Comparison of ENCODE assay signal across 11 cellular contexts in the genomic region with DNA sequence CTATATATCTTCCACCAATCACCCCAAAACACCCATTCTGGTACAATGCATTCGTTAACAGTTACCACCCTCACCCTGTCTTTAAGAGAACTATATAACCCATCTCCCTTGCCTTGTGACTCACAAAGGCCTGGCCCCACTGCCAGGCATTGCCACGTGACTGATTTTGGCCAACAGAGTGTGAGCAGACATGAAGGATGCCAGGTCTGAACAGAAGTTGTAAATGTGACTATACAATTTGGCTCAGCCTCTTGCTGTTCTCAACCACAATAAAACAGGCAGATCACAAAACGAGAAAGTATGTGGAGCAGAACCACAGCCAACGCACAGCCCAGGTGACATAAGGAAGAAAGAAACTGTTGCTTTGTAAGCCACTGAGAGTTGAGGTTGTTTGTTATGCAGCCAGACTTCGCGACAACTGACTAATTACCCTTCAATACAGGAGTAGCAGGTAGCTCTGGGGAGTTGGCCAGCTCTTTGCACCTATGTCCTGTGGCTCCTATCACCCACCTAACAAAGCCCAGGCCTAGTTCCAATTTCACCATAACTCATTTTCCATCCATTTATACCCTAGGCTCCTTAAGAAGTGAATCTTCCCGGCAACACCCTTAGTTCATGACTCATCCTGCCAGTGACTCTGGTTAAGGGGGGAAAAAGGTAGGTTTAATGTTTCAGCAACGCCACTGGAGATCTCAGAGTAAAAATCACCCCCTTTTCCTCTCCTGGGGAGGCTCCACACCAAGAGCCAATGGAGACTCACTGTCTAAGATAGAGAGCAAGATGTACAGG. TPM values are rescaled to one million over a fixed set of nuclear protein-coding genes. Genes with fewer than 3 reads are reported as not detected.
DNase-seq lines count a peak whose midpoint lies in the region; ATAC-seq, FAIRE-seq and TF ChIP-seq lines count a peak whose summit lies in the region.
"Had no signal": no experiment of that assay in that cellular context is flagged by ENCODE, and none has a peak within 500 bp of the region (broad histone marks: within the 10 kb centered on the region; RNA-seq: fewer than 3 reads in every experiment).

No MANE protein-coding gene starts in this region.

- H3K4me3 ChIP-seq in KMS-11 (IDR thresholded peaks at IDR 0.05; ENCODE audit: insufficient read depth, low read depth, low read length) (no peak overlapping the region), mammary epithelial cell (replicated peaks in 1 of 3; ENCODE audit: insufficient read depth in 1 of 3, low read depth in 2 of 3, low read length in 3 of 3) (no peak overlapping the region)

- CTCF ChIA-PET in mammary epithelial cell (lab: Charles Lee; ENCODE audit: low non-redundant PET), result no interaction called here

- H3K4me2 ChIP-seq in KMS-11, result peak overlapping the region; percentile 12; the same call in 1 of the 2 replicates
- H3K4me2 ChIP-seq in mammary epithelial cell (ENCODE audit: insufficient read depth, low read depth, low read length), result peak overlapping the region; percentile 15

- H3K27ac ChIP-seq in KMS-11 (no peak overlapping the region), mammary epithelial cell (ENCODE audit: insufficient read depth, low read depth, low read length) (peak overlapping the region; percentile 85)

- in situ Hi-C loops in mammary epithelial cell (cut with MboI; ENCODE audit: low sequenced_read_pairs in 2 of 2), result no loop called here

- dilution Hi-C loops in mammary epithelial cell (cut with HindIII; ENCODE audit: low sequenced_read_pairs), result no loop called here

- FAIRE-seq in HTR-8/SVneo (lab: Jason Lieb, UNC), result no peak
- FAIRE-seq: D721Med had no signal

- intact Hi-C loops in mammary epithelial cell (cut with micrococcal nuclease), result loop anchor here (5.0 kb wide), 1 partner anchor 54 kb away; a partner anchor contains a TSS

- no peaks in the 10 kb centered on the region for H3K36me3 ChIP-seq in KMS-11 (ENCODE audit: insufficient read depth)
- no peaks in the 10 kb centered on the region for H3K36me3 ChIP-seq in mammary epithelial cell (ENCODE audit: insufficient read depth, low read length)

- H3K9ac ChIP-seq in KMS-11, result no peak overlapping the region
- H3K9ac ChIP-seq in mammary epithelial cell (ENCODE audit: insufficient read depth, low read length), result peak overlapping the region; percentile 51

- TF ChIP-seq CTCF in KMS-11 (conservative IDR thresholded peaks at IDR 0.05; ENCODE audit: low read depth, low read length) (no peak), mammary epithelial cell (conservative IDR thresholded peaks at IDR 0.05 in 1 of 2, IDR thresholded peaks at IDR 0.05 in 1 of 2; ENCODE audit: extremely low read depth in 1 of 2, insufficient read depth in 1 of 2, low read depth in 1 of 2, low read length in 2 of 2) (no peak)

- H2AFZ ChIP-seq in KMS-11 (ENCODE audit: low read depth) (no peak overlapping the region), mammary epithelial cell (ENCODE audit: low read depth, low read length) (peak overlapping the region; percentile 12)

- peaks cover 53% of the 10 kb centered on the region for H3K4me1 ChIP-seq in KMS-11 (ENCODE audit: low read depth, poor library complexity, severe bottlenecking)
- H3K4me1 ChIP-seq in mammary epithelial cell (ENCODE audit: insufficient read depth, low read length), result peaks cover 38% of the 10 kb centered on the region

- ATAC-seq in GM21786 (IDR thresholded peaks at IDR 0.05; ENCODE audit: unreplicated experiment), result peak; percentile 42

- H3K27me3 ChIP-seq in KMS-11 (ENCODE audit: insufficient read depth, low read depth) (no peaks in the 10 kb centered on the region), mammary epithelial cell (ENCODE audit: insufficient read depth, low read length) (no peaks in the 10 kb centered on the region)

- 64% methylated on average over 8 of the region's 8 CpGs for WGBS in mammary epithelial cell (ENCODE audit: low coverage, missing lambda C conversion rate)

- BruUV-seq in mammary epithelial cell (replicated peaks; lab: Mats Ljungman, UMichigan), result no TSS peak

- H3K9me3 ChIP-seq in mammary epithelial cell (replicated peaks; ENCODE audit: insufficient read depth, low read length), result no peaks in the 10 kb centered on the region

- peak; percentile 83 for DNase-seq in mammary epithelial cell
- DNase-seq in renal cortical epithelial cell (ENCODE audit: low read depth), result peak; percentile 44
- DNase-seq in nucleus accumbens (lab: John Stamatoyannopoulos, UW), result no peak
- DNase-seq in HTR-8/SVneo (ENCODE audit: insufficient read length, low spot score), result no peak
- DNase-seq in HK-2 (ENCODE audit: unreplicated experiment), result no peak
- DNase-seq in GDM1 (lab: John Stamatoyannopoulos, UW), result no peak
- DNase-seq: activated B cell treated with CpG ODN at 0.5 μM for 24 hours, NCI-H187 treated with DMSO at 0.1 percent for 48 hours had no signal

- H3K79me2 ChIP-seq in KMS-11 (ENCODE audit: insufficient read depth, low read depth) (peaks cover 7% of the 10 kb centered on the region; the same call in 1 of the 2 replicates), mammary epithelial cell (ENCODE audit: insufficient read depth, low read length) (peaks cover 76% of the 10 kb centered on the region)

- H4K20me1 ChIP-seq in KMS-11 (ENCODE audit: insufficient read depth) (no peaks in the 10 kb centered on the region), mammary epithelial cell (ENCODE audit: insufficient read depth, low read length) (no peaks in the 10 kb centered on the region)

RNA-seq across cellular contexts. Expression of a gene that starts 53.7 kb away (rescaled TPM):
- total RNA-seq in mammary epithelial cell (10 to 100 TPM; 25.0 to 34.3 TPM), renal cortical epithelial cell (15.6 and 18.4 TPM in 2 replicates)
- polyA plus RNA-seq in mammary epithelial cell, result 33.8 TPM
- polyA minus RNA-seq in mammary epithelial cell, result 34.7 TPM
- total RNA-seq: activated B cell treated with CpG ODN at 0.5 μM for 24 hours had no signal

Comparison
In these comparisons a context has a peak if more than half of its experiments do, and no peak if none do; other contexts are left out.
1. DNase-seq: peak in mammary epithelial cell (single experiment) and renal cortical epithelial cell (single experiment); none in nucleus accumbens (0 of 56), HTR-8/SVneo (single experiment), HK-2 (single experiment) and GDM1 (single experiment).